Comparison of ENCODE assay signal across 19 cellular contexts in the genomic region with DNA sequence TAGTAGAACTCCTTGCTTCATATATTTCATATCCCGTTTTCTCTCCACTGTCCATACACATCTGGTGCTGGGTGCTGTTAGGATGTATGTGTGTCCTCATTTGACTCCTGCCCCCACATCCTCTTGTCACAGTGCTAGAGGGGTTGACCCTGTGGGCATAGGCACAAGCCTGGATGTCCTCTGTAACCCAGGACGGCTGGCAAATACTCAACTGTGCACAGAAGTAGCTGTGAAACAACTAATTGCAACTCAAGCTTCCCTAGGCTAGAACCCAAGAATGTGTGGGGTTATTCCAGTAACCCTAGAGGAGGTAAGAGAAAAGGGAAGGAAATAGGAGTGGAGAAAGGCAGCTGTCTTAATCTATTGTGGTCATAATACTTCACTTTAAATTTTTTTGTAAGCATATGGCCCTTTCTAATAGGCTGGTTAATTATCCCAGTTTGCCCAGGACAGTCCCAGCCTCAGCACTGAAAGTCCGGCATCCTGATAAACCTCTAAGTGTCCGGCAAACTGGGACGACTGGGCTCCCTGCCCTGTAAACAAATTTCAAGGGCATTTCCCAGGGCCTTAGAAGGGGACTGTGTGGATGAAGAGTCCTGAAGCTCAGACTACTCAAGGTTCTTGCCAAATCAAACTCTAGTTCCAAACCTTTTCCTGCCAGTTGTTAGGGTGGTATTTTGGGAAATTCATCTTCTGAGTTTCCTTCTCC.
DNase-seq lines count a peak whose midpoint lies in the region; ATAC-seq and TF ChIP-seq lines count a peak whose summit lies in the region.
"Had no signal": no experiment of that assay in that cellular context is flagged by ENCODE, and none has a peak within 500 bp of the region (broad histone marks: within the 10 kb centered on the region; RNA-seq: fewer than 3 reads in every experiment).

No MANE protein-coding gene starts in this region.

- TF ChIP-seq CTCF in nephron progenitor cell (IDR thresholded peaks at IDR 0.05) (no peak), prostate gland (IDR thresholded peaks at IDR 0.05) (no peak)

- no peak for TF ChIP-seq POLR2A in prostate gland (IDR thresholded peaks at IDR 0.05)

- WGBS in prostate gland, result 77% methylated on average over 5 of the region's 5 CpGs

- H3K9me3 ChIP-seq in prostate gland, result no peaks in the 10 kb centered on the region

- DNase-seq in GF-D8 (lab: John Stamatoyannopoulos, UW), result peak; percentile 80
- peak; percentile 2 for DNase-seq in KG1 (lab: John Stamatoyannopoulos, UW)
- DNase-seq in globus pallidus (ENCODE audit: low spot score), result peak; percentile 7
- no peak for DNase-seq in nephron progenitor cell
- DNase-seq in activated T-cell treated with anti-CD3 and anti-CD28 coated beads, Interleukin-2, amount 50 U/mL, for 4 hours, result no peak
- DNase-seq in NCI-H345 (lab: John Stamatoyannopoulos, UW), result no peak
- no peak for DNase-seq in prostate gland (ENCODE audit: low spot score)
- DNase-seq: CD8-positive, alpha-beta T cell; DMS53; EL; NCI-H1092 treated with DMSO at 0.1 percent for 48 hours; NCI-H146; NCI-H2081; OCI-M1; SIG-M5 had no signal

- H3K4me3 ChIP-seq in prostate gland, result no peak overlapping the region
- H3K4me3 ChIP-seq: BLaER1 treated with 17β-estradiol and CSF1 and Interleukin-3, amounts not matched to agents 10 nM and 100 nM had no signal

- H3K27ac ChIP-seq in prostate gland, result no peak overlapping the region
- H3K27ac ChIP-seq: BLaER1 treated with 17β-estradiol and CSF1 and Interleukin-3, amounts not matched to agents 10 nM and 100 nM; KMS-11 had no signal

- ATAC-seq in activated T-cell treated with anti-CD3 and anti-CD28 coated beads, Interleukin-2, amount 50 U/mL, for 4 hours, result no peak
- ATAC-seq: CD8-positive, alpha-beta T cell; HepG2; SK-N-SH treated with all-trans-retinoic acid at 6 μM for 48 hours had no signal

- H3K4me3 Mint-ChIP-seq in nephron progenitor cell, result no peak overlapping the region
- H3K4me3 Mint-ChIP-seq in activated T-cell treated with anti-CD3 and anti-CD28 coated beads, Interleukin-2, amount 50 U/mL, for 4 hours, result no peak overlapping the region
- H3K4me3 Mint-ChIP-seq: CD8-positive, alpha-beta T cell had no signal

- no peaks in the 10 kb centered on the region for H3K4me1 ChIP-seq in prostate gland (replicated peaks)

- peaks cover 4% of the 10 kb centered on the region for H3K9me3 Mint-ChIP-seq in nephron progenitor cell
- peaks cover 4% of the 10 kb centered on the region for H3K9me3 Mint-ChIP-seq in activated T-cell treated with anti-CD3 and anti-CD28 coated beads, Interleukin-2, amount 50 U/mL, for 4 hours
- H3K9me3 Mint-ChIP-seq: CD8-positive, alpha-beta T cell had no signal

- no peaks in the 10 kb centered on the region for H3K27me3 ChIP-seq in prostate gland (replicated peaks; ENCODE audit: insufficient read depth)
- H3K27me3 ChIP-seq: BLaER1 treated with 17β-estradiol and CSF1 and Interleukin-3, amounts not matched to agents 10 nM and 100 nM had no signal

- H3K4me1 Mint-ChIP-seq in nephron progenitor cell, result peaks cover 6% of the 10 kb centered on the region
- H3K4me1 Mint-ChIP-seq in activated T-cell treated with anti-CD3 and anti-CD28 coated beads, Interleukin-2, amount 50 U/mL, for 4 hours (ENCODE audit: low read depth), result no peaks in the 10 kb centered on the region

- intact Hi-C loops in prostate gland (cut with DNase I), result no loop called here

- H3K36me3 ChIP-seq in prostate gland, result no peaks in the 10 kb centered on the region
- H3K36me3 ChIP-seq: BLaER1 treated with 17β-estradiol and CSF1 and Interleukin-3, amounts not matched to agents 10 nM and 100 nM had no signal

- H3K36me3 Mint-ChIP-seq in nephron progenitor cell (ENCODE audit: low read depth), result peaks cover 4% of the 10 kb centered on the region
- H3K36me3 Mint-ChIP-seq in activated T-cell treated with anti-CD3 and anti-CD28 coated beads, Interleukin-2, amount 50 U/mL, for 4 hours (ENCODE audit: insufficient read depth), result no peaks in the 10 kb centered on the region
- H3K36me3 Mint-ChIP-seq: CD8-positive, alpha-beta T cell had no signal

- H3K27me3 Mint-ChIP-seq in nephron progenitor cell (ENCODE audit: low read depth, poor library complexity), result peaks cover 3% of the 10 kb centered on the region
- H3K27me3 Mint-ChIP-seq in activated T-cell treated with anti-CD3 and anti-CD28 coated beads, Interleukin-2, amount 50 U/mL, for 4 hours (ENCODE audit: low read depth), result peaks cover 10% of the 10 kb centered on the region

- H3K27ac Mint-ChIP-seq in nephron progenitor cell, result peak overlapping the region; percentile 85
- H3K27ac Mint-ChIP-seq: CD8-positive, alpha-beta T cell had no signal

Comparison
In these comparisons a context has a peak if more than half of its experiments do, and no peak if none do; other contexts are left out.
1. DNase-seq: peak in GF-D8 (single experiment), KG1 (single experiment) and globus pallidus (single experiment); none in nephron progenitor cell (single experiment), activated T-cell treated with anti-CD3 and anti-CD28 coated beads, Interleukin-2, amount 50 U/mL, for 4 hours (single experiment), NCI-H345 (single experiment) and prostate gland (single experiment).